Comparison of ENCODE assay signal across 8 cellular contexts in the genomic region with DNA sequence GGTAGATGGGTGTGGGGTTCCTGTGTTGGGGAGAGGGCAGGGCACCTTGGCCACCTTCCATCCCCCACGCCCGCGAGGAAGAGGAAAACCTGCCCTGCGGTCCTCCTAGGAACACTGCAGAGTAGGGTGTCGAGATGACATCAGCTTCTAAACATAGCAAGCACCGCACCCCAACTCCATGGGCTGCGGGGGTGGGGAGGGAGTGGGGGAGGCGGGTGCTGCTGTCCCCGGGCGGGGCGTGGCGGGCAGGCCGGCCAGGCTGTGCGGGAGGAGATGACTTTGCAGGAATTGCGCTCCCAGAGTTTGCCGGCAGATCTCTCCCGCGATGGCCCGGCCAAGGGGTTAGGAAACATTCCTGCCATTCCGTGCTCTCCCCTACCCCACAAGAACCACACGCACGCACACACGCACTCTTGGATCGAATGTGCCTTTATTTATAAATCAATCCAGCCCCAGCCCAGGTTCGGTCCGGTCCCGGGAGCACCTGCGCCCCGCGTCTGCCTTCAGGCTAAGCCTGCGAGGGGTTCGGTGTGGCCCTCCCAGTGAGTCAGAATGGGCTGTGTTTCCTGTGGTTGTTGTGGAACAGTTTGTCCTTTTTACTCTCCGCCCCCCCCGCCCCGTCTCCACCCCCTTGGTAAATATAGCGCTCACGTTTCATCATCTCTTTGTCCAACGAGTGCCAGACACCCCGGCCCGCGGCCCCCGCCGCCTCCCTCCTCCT. TPM values are rescaled to one million over a fixed set of nuclear protein-coding genes. Genes with fewer than 3 reads are reported as not detected.
DNase-seq lines count a peak whose midpoint lies in the region; ATAC-seq and TF ChIP-seq lines count a peak whose summit lies in the region.

No MANE protein-coding gene starts in this region.

- H3K9me3 Mint-ChIP-seq in activated naive CD4-positive, alpha-beta T cell treated with anti-CD3 and anti-CD28 coated beads, Interleukin-2, amount 50 U/mL, for 24 hours, result no peaks in the 10 kb centered on the region

- peak overlapping the region; percentile 59 for H3K4me3 ChIP-seq in HFF-Myc (replicated peaks; ENCODE audit: low read depth, low read length)
- peak overlapping the region; percentile 43 for H3K4me3 ChIP-seq in SJSA1

- ATAC-seq in omental fat pad (ENCODE audit: low FRiP score), result peak; percentile 48

- no peaks in the 10 kb centered on the region for H3K36me3 ChIP-seq in SJSA1

- peaks cover 17% of the 10 kb centered on the region for H3K4me1 ChIP-seq in SJSA1 (replicated peaks)

- H3K4me1 Mint-ChIP-seq in activated naive CD4-positive, alpha-beta T cell treated with anti-CD3 and anti-CD28 coated beads, Interleukin-2, amount 50 U/mL, for 24 hours, result peaks cover 59% of the 10 kb centered on the region

- DNase-seq in GM03348 (ENCODE audit: low spot score) (peak; percentile 93), HFF-Myc (ENCODE audit: extremely low read depth, low read depth) (peak; percentile 87), NAMALWA (ENCODE audit: low spot score) (peak; percentile 88), SJSA1 (ENCODE audit: low read depth in 1 of 2, low spot score in 2 of 2) (peak; percentile 89 to 95), glomerular endothelial cell (ENCODE audit: extremely low read depth, low read depth, low spot score) (peak; percentile 72), omental fat pad (ENCODE audit: low spot score) (peak; percentile 88)

- TF ChIP-seq CTCF in HFF-Myc (IDR thresholded peaks at IDR 0.05; ENCODE audit: low read depth, low read length, missing control alignments), result no peak
- no peak for TF ChIP-seq CTCF in omental fat pad (IDR thresholded peaks at IDR 0.05)

- no peaks in the 10 kb centered on the region for H3K27me3 ChIP-seq in SJSA1 (replicated peaks)

- no peaks in the 10 kb centered on the region for H3K36me3 Mint-ChIP-seq in activated naive CD4-positive, alpha-beta T cell treated with anti-CD3 and anti-CD28 coated beads, Interleukin-2, amount 50 U/mL, for 24 hours

- H3K27ac ChIP-seq in SJSA1 (peak overlapping the region; percentile 95), temporal lobe (ENCODE audit: low read depth, low read length) (peak overlapping the region; percentile 100)

- H3K27ac Mint-ChIP-seq in activated naive CD4-positive, alpha-beta T cell treated with anti-CD3 and anti-CD28 coated beads, Interleukin-2, amount 50 U/mL, for 24 hours, result peak overlapping the region; percentile 100

- H3K4me3 Mint-ChIP-seq in activated naive CD4-positive, alpha-beta T cell treated with anti-CD3 and anti-CD28 coated beads, Interleukin-2, amount 50 U/mL, for 24 hours, result peak overlapping the region; percentile 97

- H3K9me3 ChIP-seq in SJSA1 (replicated peaks), result no peaks in the 10 kb centered on the region

- no peaks in the 10 kb centered on the region for H3K27me3 Mint-ChIP-seq in activated naive CD4-positive, alpha-beta T cell treated with anti-CD3 and anti-CD28 coated beads, Interleukin-2, amount 50 U/mL, for 24 hours

RNA-seq across cellular contexts. Expression of gene KLF9, which starts 5.2 kb away (rescaled TPM):
- 3.2 and 5.9 TPM in 2 replicates for total RNA-seq in SJSA1 (2014; rRNA removed; shearing (Covaris generic))
- 17.0 and 23.7 TPM in 2 replicates for total RNA-seq in glomerular endothelial cell
- total RNA-seq in omental fat pad, result 100 to 1,000 TPM in 3 of 4 donors, 10 to 100 TPM in 1; 63.4 to 237 (median 164) TPM
- 10.1 TPM for total RNA-seq in temporal lobe

Comparison
In these comparisons a context has a peak if more than half of its experiments do, and no peak if none do; other contexts are left out.
1. Peak in every context shown above with its lines: DNase-seq, ATAC-seq, H3K4me3 ChIP-seq and H3K27ac ChIP-seq.